ENCODE assay signal across 18 cellular contexts in the genomic region with DNA sequence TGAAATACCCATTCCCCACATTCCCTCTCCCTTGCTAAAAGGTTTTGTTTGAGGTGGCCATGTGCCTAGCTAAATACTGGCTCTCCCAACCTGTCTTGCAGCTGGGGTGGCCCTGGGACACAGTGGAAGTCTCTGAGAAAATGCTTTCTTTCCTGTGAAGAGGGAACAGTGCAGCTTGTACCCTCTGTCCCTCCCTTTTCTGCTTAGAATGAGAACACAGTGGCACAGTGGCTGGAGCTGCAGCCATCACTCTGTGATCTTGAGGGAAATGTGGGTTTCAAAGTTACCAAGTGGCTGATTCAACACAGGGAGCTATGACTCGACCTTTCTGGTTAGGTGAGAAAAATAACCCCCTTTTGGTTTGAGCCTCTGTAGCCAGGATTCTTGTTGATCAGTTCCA.
DNase-seq lines count a peak whose midpoint lies in the region; ATAC-seq, FAIRE-seq and TF ChIP-seq lines count a peak whose summit lies in the region.
"Had no signal": no experiment of that assay in that cellular context is flagged by ENCODE, and none has a peak within 500 bp of the region (broad histone marks: within the 10 kb centered on the region; RNA-seq: fewer than 3 reads in every experiment).

No MANE protein-coding gene starts in this region.

- H3K4me2 ChIP-seq in BLaER1: peak overlapping the region; percentile 36; the same call in 1 of the 2 replicates

- 23 to 33% methylated on average over 1 of the region's 1 CpG for WGBS in pancreas, 2 donors

- no peak for TF ChIP-seq CTCF in pancreas (IDR thresholded peaks at IDR 0.05)

- H3K9ac ChIP-seq in BLaER1: no peak overlapping the region

- H3K4me3 ChIP-seq in BLaER1 (no peak overlapping the region), pancreas (no peak overlapping the region)
- H3K4me3 ChIP-seq: ovary, SK-N-MC had no signal

- FAIRE-seq in GM12891 (lab: Jason Lieb, UNC) (peak; percentile 20), pancreas (lab: Jason Lieb, UNC) (no peak)
- FAIRE-seq: keratinocyte had no signal

- H3K27me3 Mint-ChIP-seq in activated CD8-positive, alpha-beta T cell treated with anti-CD3 and anti-CD28 coated beads, Interleukin-2, amount 10 ng/mL, durations not matched to agents 7 days and 5 days (ENCODE audit: low read depth): no peaks in the 10 kb centered on the region

- H3K4me3 Mint-ChIP-seq in activated CD8-positive, alpha-beta T cell treated with anti-CD3 and anti-CD28 coated beads, Interleukin-2, amount 10 ng/mL, durations not matched to agents 7 days and 5 days: peak overlapping the region; percentile 39
- H3K4me3 Mint-ChIP-seq: mesothelial cell of epicardium had no signal

- no peak overlapping the region; the same call in 1 of the 2 replicates for H3K27ac ChIP-seq in BLaER1
- no peak overlapping the region for H3K27ac ChIP-seq in pancreas
- H3K27ac ChIP-seq: epithelial cell of prostate, ovary, SK-N-MC had no signal

- POLR2A ChIA-PET in activated CD8-positive, alpha-beta T cell treated with anti-CD3 and anti-CD28 coated beads, Interleukin-2, amount 10 ng/mL, durations not matched to agents 7 days and 5 days (lab: Charles Lee): interaction anchor here (0.8 to 2.6 kb wide), 8 partner anchors 9 to 203 kb away, joined by 3 to 15 read pairs (median 5); no protein-coding TSS in a partner anchor

- peaks cover 97% of the 10 kb centered on the region for H3K4me1 Mint-ChIP-seq in activated CD8-positive, alpha-beta T cell treated with anti-CD3 and anti-CD28 coated beads, Interleukin-2, amount 10 ng/mL, durations not matched to agents 7 days and 5 days (ENCODE audit: low read depth)

- intact Hi-C loops in pancreas (cut with DNase I): no loop called here

- peak overlapping the region; percentile 91 for H3K27ac Mint-ChIP-seq in activated CD8-positive, alpha-beta T cell treated with anti-CD3 and anti-CD28 coated beads, Interleukin-2, amount 10 ng/mL, durations not matched to agents 7 days and 5 days
- H3K27ac Mint-ChIP-seq: mesothelial cell of epicardium had no signal

- peak; percentile 84 for ATAC-seq in activated CD8-positive, alpha-beta T cell treated with anti-CD3 and anti-CD28 coated beads, Interleukin-2, amount 10 ng/mL, durations not matched to agents 7 days and 5 days
- ATAC-seq in pancreas (peak; percentile 92 to 96 (median 95)), HG03108 (IDR thresholded peaks at IDR 0.05; ENCODE audit: unreplicated experiment) (no peak)

- CTCF ChIA-PET in activated CD8-positive, alpha-beta T cell treated with anti-CD3 and anti-CD28 coated beads, Interleukin-2, amount 10 ng/mL, durations not matched to agents 7 days and 5 days (lab: Charles Lee): interaction anchor here (0.6 to 5.6 kb wide), 10 partner anchors 10 to 64 kb away, joined by 3 to 60 read pairs (median 8); no protein-coding TSS in a partner anchor

- no peak for DNase-seq in GM12891 (ENCODE audit: insufficient read length, low spot score)
- DNase-seq in activated CD8-positive, alpha-beta T cell treated with anti-CD3 and anti-CD28 coated beads, Interleukin-2, amount 10 ng/mL, durations not matched to agents 7 days and 5 days: peak; percentile 77
- peak in 4 of 6 donors; percentile 33 to 75 (median 57) for DNase-seq in pancreas
- no peak for DNase-seq in NCI-H1694 treated with DMSO at 0.1 percent for 48 hours (lab: John Stamatoyannopoulos, UW)
- no peak for DNase-seq in NCI-H2107 (lab: John Stamatoyannopoulos, UW)
- no peak for DNase-seq in midbrain (lab: John Stamatoyannopoulos, UW)
- DNase-seq: activated gamma-delta T cell, caudate nucleus, glutamatergic neuron, NCI-H1105, NCI-H226, ovary had no signal

- H3K9me3 ChIP-seq in BLaER1 (0 out of 2 replicates have a peak, but pooled peaks cover 5% of the 10 kb centered on the region), pancreas (no peaks in the 10 kb centered on the region)
- H3K9me3 ChIP-seq: ovary had no signal

- H3K36me3 Mint-ChIP-seq in activated CD8-positive, alpha-beta T cell treated with anti-CD3 and anti-CD28 coated beads, Interleukin-2, amount 10 ng/mL, durations not matched to agents 7 days and 5 days (ENCODE audit: low read depth): peaks cover 65% of the 10 kb centered on the region
- H3K36me3 Mint-ChIP-seq: mesothelial cell of epicardium had no signal

- no peak for TF ChIP-seq POLR2A in GM12891 (IDR thresholded peaks at IDR 0.05; ENCODE audit: low read depth, low read length)

- H3K4me1 ChIP-seq in BLaER1: peaks cover 22% of the 10 kb centered on the region
- H3K4me1 ChIP-seq in pancreas: peaks cover 0 to 14% (median 5%) of the 10 kb centered on the region in 3 donors

- H3K9me3 Mint-ChIP-seq in activated CD8-positive, alpha-beta T cell treated with anti-CD3 and anti-CD28 coated beads, Interleukin-2, amount 10 ng/mL, durations not matched to agents 7 days and 5 days (ENCODE audit: insufficient read depth): peaks cover 4% of the 10 kb centered on the region
- H3K9me3 Mint-ChIP-seq: mesothelial cell of epicardium had no signal

- H3K36me3 ChIP-seq in BLaER1 (no peaks in the 10 kb centered on the region), pancreas (no peaks in the 10 kb centered on the region)
- H3K36me3 ChIP-seq: ovary had no signal

- H3K27me3 ChIP-seq in BLaER1 (no peaks in the 10 kb centered on the region), pancreas (no peaks in the 10 kb centered on the region)
- H3K27me3 ChIP-seq: ovary had no signal

- H4K20me1 ChIP-seq in BLaER1: no peaks in the 10 kb centered on the region

TF ChIP-seq in GM12891, 5 proteins besides CTCF, POLR2A, EP300 and RAD21:
- TF ChIP-seq POLR2AphosphoS5 (IDR thresholded peaks at IDR 0.05; ENCODE audit: low read depth, low read length) (no peak), TAF1 (IDR thresholded peaks at IDR 0.05; ENCODE audit: low read depth, low read length) (no peak), POU2F2 (IDR thresholded peaks at IDR 0.05; ENCODE audit: low read depth, low read length) (no peak), SPI1 (IDR thresholded peaks at IDR 0.05; ENCODE audit: low read depth, low read length) (no peak), PAX5 (IDR thresholded peaks at IDR 0.05; ENCODE audit: insufficient read depth, low read length, severe bottlenecking) (no peak)
TF ChIP-seq in GM12891: peak in this region for 0.

Comparison
In these comparisons a context has a peak if more than half of its experiments do, and no peak if none do; other contexts are left out.
1. DNase-seq: peak in activated CD8-positive, alpha-beta T cell treated with anti-CD3 and anti-CD28 coated beads, Interleukin-2, amount 10 ng/mL, durations not matched to agents 7 days and 5 days (single experiment) and pancreas (4 of 6); none in GM12891 (single experiment), NCI-H1694 treated with DMSO at 0.1 percent for 48 hours (single experiment), NCI-H2107 (single experiment) and midbrain (single experiment).